ENCODE assay signal across 15 cellular contexts in the genomic region with DNA sequence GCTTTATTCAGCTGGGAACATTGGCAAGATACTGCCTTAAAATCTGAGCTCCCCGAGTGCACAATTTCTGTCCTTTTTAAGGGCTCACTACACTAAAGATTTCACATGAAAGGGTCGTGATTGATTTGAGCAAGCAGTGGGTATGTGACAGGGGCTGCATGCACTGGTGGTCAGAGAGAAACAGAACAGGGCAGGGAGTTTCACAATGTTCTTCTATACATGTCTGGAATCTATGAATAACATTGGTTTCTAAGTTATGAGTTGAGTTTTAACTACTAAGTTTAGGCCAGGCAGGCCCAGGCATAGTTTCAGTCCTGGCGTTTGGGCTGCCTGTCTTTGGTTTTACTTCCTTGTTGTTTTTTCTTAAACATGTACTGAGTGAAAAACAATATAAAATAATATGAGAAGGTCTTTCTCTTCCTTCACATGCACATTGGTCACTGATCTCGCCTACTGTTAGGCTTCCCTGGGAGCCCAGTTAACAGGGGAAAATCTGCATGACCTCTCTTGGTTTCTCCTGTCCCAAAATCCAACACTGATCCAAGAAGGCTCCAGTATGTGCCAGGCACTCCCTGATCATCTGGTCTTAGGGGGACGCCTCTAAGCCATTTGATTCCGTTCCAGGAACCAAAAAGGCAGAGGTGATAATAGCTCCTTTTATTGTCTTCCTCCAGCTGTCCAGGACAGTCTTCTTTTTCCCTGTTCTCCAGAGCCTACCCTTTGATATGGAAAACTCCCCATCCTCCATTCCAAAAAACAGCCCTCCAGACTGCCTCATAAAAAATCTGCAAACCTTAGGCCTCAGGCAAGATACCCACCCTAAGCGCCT. TPM values are rescaled to one million over a fixed set of nuclear protein-coding genes. Genes with fewer than 3 reads are reported as not detected.
DNase-seq lines count a peak whose midpoint lies in the region; ATAC-seq, FAIRE-seq and TF ChIP-seq lines count a peak whose summit lies in the region.
"Had no signal": no experiment of that assay in that cellular context is flagged by ENCODE, and none has a peak within 500 bp of the region (broad histone marks: within the 10 kb centered on the region; RNA-seq: fewer than 3 reads in every experiment).

A gene (minus strand): TSS at position 51 of the 829 bp plus-strand sequence. CDS start 7,838 bp downstream, outside the sequence.

- ATAC-seq in GM21423 (IDR thresholded peaks at IDR 0.05; ENCODE audit: unreplicated experiment) (peak; percentile 96), HG03103 (IDR thresholded peaks at IDR 0.05; ENCODE audit: low read depth, unreplicated experiment) (peak; percentile 87), left lung (no peak)

- H3K27me3 ChIP-seq in left lung (no peaks in the 10 kb centered on the region), WERI-Rb-1 (ENCODE audit: insufficient read depth, low read depth, severe bottlenecking) (no peaks in the 10 kb centered on the region)
- H3K27me3 ChIP-seq: BE2C had no signal

- H3K4me3 ChIP-seq in left lung (no peak within 1 kb of the TSS), WERI-Rb-1 (ENCODE audit: low read depth, low read length) (no peak within 1 kb of the TSS)

- H3K27ac ChIP-seq in epithelial cell of prostate (peak within 1 kb of the TSS; percentile 66), left lung (no peak within 1 kb of the TSS), WERI-Rb-1 (no peak within 1 kb of the TSS)

- FAIRE-seq in GM18507 (lab: Jason Lieb, UNC) = peak; percentile 96
- FAIRE-seq: kidney had no signal

- DNase-seq in GM18507 (ENCODE audit: extremely low spot score, insufficient read length, low read depth) (peak; percentile 9), epithelial cell of prostate (ENCODE audit: low read depth, low spot score) (no peak), left lung (no peak), GDM1 (lab: John Stamatoyannopoulos, UW) (no peak), NCI-H2029 (lab: John Stamatoyannopoulos, UW) (no peak), WERI-Rb-1 (no peak)
- DNase-seq: BE2C; kidney; occipital lobe; OCI-M1; stimulated activated CD4-positive, alpha-beta T cell treated with anti-CD3 and anti-CD28 coated beads, Interleukin-4, amount 100 ng/mL, for 24 hours had no signal

- intact Hi-C loops in left lung (cut with DNase I) = no loop called here

- no peaks in the 10 kb centered on the region for H3K4me1 ChIP-seq in left lung
- H3K4me1 ChIP-seq: BE2C had no signal

- H3K36me3 ChIP-seq in left lung (no peaks in the 10 kb centered on the region), WERI-Rb-1 (no peaks in the 10 kb centered on the region)
- H3K36me3 ChIP-seq: BE2C had no signal

- TF ChIP-seq CTCF in left lung (IDR thresholded peaks at IDR 0.05) = no peak
- no peak for TF ChIP-seq CTCF in WERI-Rb-1 (IDR thresholded peaks at IDR 0.05; ENCODE audit: low read depth, low read length)

- peaks cover 0 to 2% of the 10 kb centered on the region in 2 donors for H3K9me3 ChIP-seq in left lung
- H3K9me3 ChIP-seq in WERI-Rb-1 (ENCODE audit: severe bottlenecking) = no peaks in the 10 kb centered on the region
- H3K9me3 ChIP-seq: BE2C had no signal

RNA-seq across cellular contexts. Expression of the gene that starts here (rescaled TPM):
- total RNA-seq in left lung = under 1 TPM in 1 of 2 donors, not detected in 1; 0.13 TPM
- total RNA-seq: activated T-helper 2 cell treated with anti-CD3 and anti-CD28 coated beads, Interferon-gamma antibody, Interleukin-2, Interleukin-4, amounts not matched to agents 10 μg/mL and 5 μg/mL and 100 μg/mL, durations not matched to agents 14 hours and 24 hours and 36 hours; cardiac septum; occipital lobe had no signal
